In the genomic region with DNA sequence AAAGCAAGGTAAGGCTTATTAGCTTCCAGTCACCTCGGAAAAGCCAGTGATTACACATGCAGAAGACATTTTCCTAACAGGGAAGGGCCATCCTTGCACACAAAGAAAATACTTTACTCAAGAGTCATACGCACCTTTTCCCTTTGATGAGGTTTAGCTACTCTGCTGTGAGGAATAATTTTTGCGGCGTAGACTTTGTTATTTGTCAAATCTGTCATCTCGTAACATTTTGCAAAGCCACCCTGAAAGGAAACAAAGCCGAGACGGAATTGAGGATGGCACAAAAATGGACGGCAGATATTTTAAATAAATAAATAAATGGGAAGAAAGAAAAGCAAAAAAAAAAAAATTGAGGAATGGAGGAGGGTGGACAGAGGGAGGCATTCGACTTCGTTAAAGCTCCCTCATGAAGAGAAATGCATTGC, we compare ENCODE assay signal across 8 cellular contexts. TPM values are rescaled to one million over a fixed set of nuclear protein-coding genes. Genes with fewer than 3 reads are reported as not detected.
DNase-seq lines count a peak whose midpoint lies in the region; ATAC-seq and TF ChIP-seq lines count a peak whose summit lies in the region.

No MANE protein-coding gene starts in this region.

- no peak for TF ChIP-seq CTCF in heart left ventricle (IDR thresholded peaks at IDR 0.05)
- no peak for TF ChIP-seq CTCF in MCF 10A (IDR thresholded peaks at IDR 0.05; ENCODE audit: unreplicated experiment)

- peak overlapping the region; percentile 96 for H3K27ac Mint-ChIP-seq in MCF 10A (ENCODE audit: low read depth, unreplicated experiment)
- H3K27ac Mint-ChIP-seq in memory B cell = peak overlapping the region; percentile 74

- CTCF ChIA-PET in MCF 10A (lab: Yijun Ruan, JAX) = interaction anchor here (0.6 to 6.7 kb wide), 26 partner anchors 111 to 1160 kb away, joined by 3 to 215 read pairs (median 3); no protein-coding TSS in a partner anchor

- POLR2A ChIA-PET in MCF 10A (lab: Yijun Ruan, JAX) = interaction anchor here (0.5 to 5.5 kb wide), 65 partner anchors 8 to 1549 kb away, joined by 3 to 129 read pairs (median 4); no protein-coding TSS in a partner anchor

- no peaks in the 10 kb centered on the region for H3K9me3 ChIP-seq in heart left ventricle

- TF ChIP-seq POLR2A in heart left ventricle (IDR thresholded peaks at IDR 0.05) = no peak

- H3K4me3 Mint-ChIP-seq in MCF 10A (ENCODE audit: unreplicated experiment) (peak overlapping the region; percentile 92), memory B cell (peak overlapping the region; percentile 88)

- H3K36me3 ChIP-seq in heart left ventricle (peaks cover 0 to 49% (median 42%) of the 10 kb centered on the region in 9 donors), urinary bladder (ENCODE audit: insufficient read depth) (peaks cover 4% of the 10 kb centered on the region)

- H3K4me1 Mint-ChIP-seq in MCF 10A (ENCODE audit: insufficient read depth, unreplicated experiment) (peaks cover 36% of the 10 kb centered on the region), memory B cell (peaks cover 3% of the 10 kb centered on the region)

- H3K36me3 Mint-ChIP-seq in MCF 10A (ENCODE audit: insufficient read depth, unreplicated experiment) (peaks cover 67% of the 10 kb centered on the region), memory B cell (peaks cover 8% of the 10 kb centered on the region)

- no peaks in the 10 kb centered on the region for H3K27me3 ChIP-seq in heart left ventricle

- DNase-seq in heart left ventricle = no peak
- DNase-seq in left ventricle myocardium superior = no peak
- DNase-seq in MCF 10A (ENCODE audit: unreplicated experiment) = peak; percentile 66
- no peak for DNase-seq in memory B cell (ENCODE audit: low spot score in 2 of 2)
- DNase-seq in cerebellum (ENCODE audit: low spot score) = no peak
- no peak for DNase-seq in NCI-H2081 treated with DMSO at 0.1 percent for 48 hours (lab: John Stamatoyannopoulos, UW)
- no peak for DNase-seq in hepatic stellate cell (ENCODE audit: low spot score)

- intact Hi-C loops in heart left ventricle (cut with DNase I) (loop anchor here in 9 of 10 donors (2.0 to 10.0 kb wide), 19 partner anchors 94 to 757 kb away; no protein-coding TSS in a partner anchor), left ventricle myocardium superior (cut with micrococcal nuclease) (loop anchor here (10.0 kb wide), 1 partner anchor 94 kb away; no protein-coding TSS in a partner anchor), MCF 10A (cut with micrococcal nuclease) (loop anchor here (5.0 to 10.0 kb wide), 3 partner anchors 144 to 364 kb away; no protein-coding TSS in a partner anchor)

- H3K9me3 Mint-ChIP-seq in MCF 10A (ENCODE audit: unreplicated experiment) = no peaks in the 10 kb centered on the region
- H3K9me3 Mint-ChIP-seq in memory B cell = no peaks in the 10 kb centered on the region

- BruUV-seq in MCF 10A (replicated peaks; lab: Mats Ljungman, UMichigan) = no TSS peak

- peaks cover 0 to 42% (median 18%) of the 10 kb centered on the region in 12 donors for H3K4me1 ChIP-seq in heart left ventricle
- no peaks in the 10 kb centered on the region for H3K4me1 ChIP-seq in urinary bladder (ENCODE audit: insufficient read depth)

- ATAC-seq in heart left ventricle (no peak), left ventricle myocardium superior (no peak), memory B cell (ENCODE audit: low read depth) (no peak)

- peak overlapping the region; percentile 59 to 97 (median 85) for H3K4me3 ChIP-seq in heart left ventricle
- H3K4me3 ChIP-seq in urinary bladder (ENCODE audit: low read depth, low read length) = peak overlapping the region; percentile 71

- no peaks in the 10 kb centered on the region for H3K27me3 Mint-ChIP-seq in MCF 10A (ENCODE audit: insufficient read depth, unreplicated experiment)
- no peaks in the 10 kb centered on the region for H3K27me3 Mint-ChIP-seq in memory B cell

- H3K27ac ChIP-seq in heart left ventricle (peak overlapping the region; percentile 93 to 99 (median 98)), urinary bladder (ENCODE audit: low read depth) (no peak overlapping the region)

- WGBS in heart left ventricle, 4 donors = 5 to 7% (median 7%) methylated on average over 10 of the region's 10 CpGs
- WGBS in urinary bladder = 17% methylated on average over 10 of the region's 10 CpGs

RNA-seq across cellular contexts. Expression of a gene that starts 1.0 kb away (rescaled TPM):
- total RNA-seq in heart left ventricle (100 to 1,000 TPM in 7 of 9 donors, 10 to 100 TPM in 2; 78.3 to 169 (median 106) TPM), left ventricle myocardium superior (72.3 TPM), MCF 10A (2022) (38.3 and 55.1 TPM in 2 replicates), urinary bladder (212 TPM), cerebellum (123 TPM)
- polyA plus RNA-seq in heart left ventricle (10 to 100 TPM; 18.4 to 26.0 TPM), urinary bladder (27.6 TPM)

RNA-seq across cellular contexts. Expression of a gene that starts 32.4 kb away (rescaled TPM):
- 1 to 10 TPM in 1 of 9 donors, under 1 TPM in 5, not detected in 3; 0.09 to 1.4 (median 0.65) TPM for total RNA-seq in heart left ventricle
- polyA plus RNA-seq in heart left ventricle = under 1 TPM; 0.22 to 0.23 TPM
- total RNA-seq in left ventricle myocardium superior = 1.4 TPM
- total RNA-seq in MCF 10A (2022) = not detected in 2 replicates
- 3.0 TPM for total RNA-seq in urinary bladder
- 0.79 TPM for polyA plus RNA-seq in urinary bladder
- total RNA-seq in cerebellum = not detected
